Comparison of ENCODE assay signal across 21 cellular contexts in the genomic region with DNA sequence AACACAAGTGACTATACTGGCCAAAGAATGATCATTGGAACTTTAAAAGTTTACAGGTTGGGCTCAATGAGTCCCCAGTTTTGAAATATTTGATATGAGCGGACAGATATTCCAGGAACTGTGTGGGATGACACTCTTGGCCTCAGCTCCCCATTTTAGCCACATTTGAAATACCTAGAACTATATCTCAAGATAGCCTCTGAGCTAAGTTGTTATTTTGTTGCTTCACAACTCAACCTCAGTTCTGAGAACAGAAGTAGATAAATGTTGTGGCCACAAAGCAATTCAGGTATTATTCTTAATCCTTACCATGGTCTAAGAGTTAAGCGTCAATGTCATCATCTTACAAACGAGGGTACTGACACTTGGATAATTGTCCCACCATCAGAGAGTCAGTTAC.
A peak's percentile ranks its signal among the peaks of the same experiment; 100 is the strongest.
DNase-seq lines count a peak whose midpoint lies in the region; ATAC-seq and TF ChIP-seq lines count a peak whose summit lies in the region.
"Had no signal": no experiment of that assay in that cellular context is flagged by ENCODE, and none has a peak within 500 bp of the region (broad histone marks: within the 10 kb centered on the region; RNA-seq: fewer than 3 reads in every experiment).

No MANE protein-coding gene starts in this region.

- intact Hi-C loops in CD4-positive, alpha-beta T cell (cut with DNase I, micrococcal nuclease): no loop called here

- DNase-seq in DND-41: no peak
- peak; percentile 60 for DNase-seq in MV-4-11 (lab: John Stamatoyannopoulos, UW)
- DNase-seq in GM13976 (ENCODE audit: low spot score): no peak
- DNase-seq in hypothalamus (lab: John Stamatoyannopoulos, UW): no peak
- DNase-seq in CD4-positive, alpha-beta T cell: no peak
- DNase-seq: activated CD4-positive, CD25-positive, alpha-beta regulatory T cell; activated effector memory CD4-positive, alpha-beta T cell treated with Interleukin-2 at 50 U/mL for 16 hours; amniotic stem cell; EL; mesenchymal stem cell; NCI-H2081 treated with DMSO at 0.1 percent for 48 hours; NCI-H526 treated with DMSO at 0.1 percent for 48 hours; SJCRH30; stimulated activated naive CD4-positive, alpha-beta T cell treated with Interleukin-2 at 50 U/mL for 16 hours; T-helper 17 cell had no signal

- no peak for TF ChIP-seq EP300 in neural cell (conservative IDR thresholded peaks at IDR 0.05; ENCODE audit: poor library complexity, severe bottlenecking)

- H3K79me2 ChIP-seq in DND-41 (ENCODE audit: insufficient read depth, low read length): no peaks in the 10 kb centered on the region
- no peaks in the 10 kb centered on the region for H3K79me2 ChIP-seq in neural cell (replicated peaks; ENCODE audit: insufficient read depth, low read length)

- no peak for TF ChIP-seq RAD21 in neural cell (conservative IDR thresholded peaks at IDR 0.05)

- H3K4me1 ChIP-seq in DND-41 (ENCODE audit: insufficient read depth, low read length): peaks cover 29% of the 10 kb centered on the region
- H3K4me1 ChIP-seq: SJCRH30 had no signal

- H3K4me3 ChIP-seq in DND-41 (ENCODE audit: low read depth in 1 of 2, low read length in 2 of 2) (peak overlapping the region in 1 of 2 experiments; percentile 37; a peak in 2 of 4 replicates), neural cell (ENCODE audit: low read length) (peak overlapping the region; percentile 41)
- H3K4me3 ChIP-seq: heart left ventricle, SJCRH30 had no signal

- H3K27ac ChIP-seq in DND-41 (ENCODE audit: low read length): peak overlapping the region; percentile 85
- H3K27ac ChIP-seq in neural cell (ENCODE audit: low read length): peak overlapping the region; percentile 33
- H3K27ac ChIP-seq in CD4-positive, alpha-beta T cell (ENCODE audit: low read depth, low read length): no peak overlapping the region
- H3K27ac ChIP-seq: SJCRH30 had no signal

- no peak for ATAC-seq in DND-41 (ENCODE audit: insufficient read depth, low read depth)
- ATAC-seq in GM19467 (IDR thresholded peaks at IDR 0.05; ENCODE audit: unreplicated experiment): peak; percentile 7
- no peak for ATAC-seq in HG02623 (IDR thresholded peaks at IDR 0.05; ENCODE audit: unreplicated experiment)
- ATAC-seq in CD4-positive, alpha-beta T cell (ENCODE audit: poor library complexity): no peak
- ATAC-seq: HCT116 had no signal

- POLR2A ChIA-PET in CD4-positive, alpha-beta T cell (lab: Charles Lee): no interaction called here

- TF ChIP-seq CTCF in DND-41 (IDR thresholded peaks at IDR 0.05; ENCODE audit: borderline replicate concordance, extremely low read depth, low read length, poor library complexity, severe bottlenecking): no peak
- no peak for TF ChIP-seq CTCF in neural cell (IDR thresholded peaks at IDR 0.05; ENCODE audit: poor library complexity, severe bottlenecking)
- TF ChIP-seq CTCF in GM13976 (IDR thresholded peaks at IDR 0.05; ENCODE audit: borderline replicate concordance, control extremely low read depth, extremely low read depth, insufficient read depth, missing control alignments): no peak
- no peak for TF ChIP-seq CTCF in CD4-positive, alpha-beta T cell (IDR thresholded peaks at IDR 0.05)

- no peaks in the 10 kb centered on the region for H3K36me3 Mint-ChIP-seq in CD4-positive, alpha-beta T cell (ENCODE audit: low read depth)

- H3K4me1 Mint-ChIP-seq in CD4-positive, alpha-beta T cell (ENCODE audit: low read depth): no peaks in the 10 kb centered on the region
- H3K4me1 Mint-ChIP-seq: neural crest cell, T-helper 17 cell had no signal

- no peaks in the 10 kb centered on the region for H3K36me3 ChIP-seq in DND-41 (ENCODE audit: insufficient read depth, low read length)
- no peaks in the 10 kb centered on the region for H3K36me3 ChIP-seq in neural cell (ENCODE audit: insufficient read depth, low read length)
- H3K36me3 ChIP-seq: heart left ventricle, SJCRH30 had no signal

- H3K27me3 ChIP-seq in DND-41 (ENCODE audit: insufficient read depth, low read length, poor library complexity): no peaks in the 10 kb centered on the region
- no peaks in the 10 kb centered on the region for H3K27me3 ChIP-seq in neural cell (ENCODE audit: insufficient read depth, low read depth, low read length)
- H3K27me3 ChIP-seq in CD4-positive, alpha-beta T cell (ENCODE audit: control insufficient read depth, insufficient read depth, low read length): no peaks in the 10 kb centered on the region
- H3K27me3 ChIP-seq: heart left ventricle, SJCRH30 had no signal

- H2AFZ ChIP-seq in DND-41 (ENCODE audit: low read depth, low read length) (peak overlapping the region; percentile 53), neural cell (ENCODE audit: low read depth, low read length) (no peak overlapping the region)

- H3K4me2 ChIP-seq in DND-41 (ENCODE audit: insufficient read depth, low read length): peak overlapping the region; percentile 56
- no peak overlapping the region for H3K4me2 ChIP-seq in neural cell (ENCODE audit: low read length)

- H3K9me3 ChIP-seq in DND-41 (ENCODE audit: insufficient read depth, low read length, severe bottlenecking): no peaks in the 10 kb centered on the region
- H3K9me3 ChIP-seq in neural cell (ENCODE audit: low read length): no peaks in the 10 kb centered on the region
- H3K9me3 ChIP-seq in CD4-positive, alpha-beta T cell (ENCODE audit: control insufficient read depth, low read length): no peaks in the 10 kb centered on the region
- H3K9me3 ChIP-seq: heart left ventricle, SJCRH30 had no signal

- in situ Hi-C loops in GM13976 (cut with MboI; ENCODE audit: low sequenced_read_pairs, unreplicated experiment): no loop called here

- peaks cover 4% of the 10 kb centered on the region for H3F3A ChIP-seq in neural cell (ENCODE audit: insufficient read depth, low read length, poor library complexity, severe bottlenecking)

- H3K9me3 Mint-ChIP-seq in CD4-positive, alpha-beta T cell: no peaks in the 10 kb centered on the region
- H3K9me3 Mint-ChIP-seq: neural crest cell had no signal

- no peak overlapping the region for H3K27ac Mint-ChIP-seq in CD4-positive, alpha-beta T cell
- H3K27ac Mint-ChIP-seq: T-helper 17 cell had no signal

- H3K4me3 Mint-ChIP-seq in CD4-positive, alpha-beta T cell: no peak overlapping the region
- H3K4me3 Mint-ChIP-seq: neural crest cell, T-helper 17 cell had no signal

- H3K9me2 ChIP-seq in neural cell (ENCODE audit: insufficient read depth, low read length): no peaks in the 10 kb centered on the region

- H3K9ac ChIP-seq in DND-41 (ENCODE audit: low read depth, low read length) (peak overlapping the region; percentile 34), neural cell (ENCODE audit: low read length) (no peak overlapping the region)

- CTCF ChIA-PET in CD4-positive, alpha-beta T cell (lab: Charles Lee): no interaction called here

- no peaks in the 10 kb centered on the region for H3K27me3 Mint-ChIP-seq in CD4-positive, alpha-beta T cell
- H3K27me3 Mint-ChIP-seq: T-helper 17 cell had no signal

- H4K20me1 ChIP-seq in DND-41 (ENCODE audit: insufficient read depth, low read length) (no peaks in the 10 kb centered on the region), neural cell (ENCODE audit: insufficient read depth) (no peaks in the 10 kb centered on the region)

TF ChIP-seq in neural cell, 6 proteins besides CTCF, POLR2A, EP300 and RAD21:
- TF ChIP-seq TAF1 (IDR thresholded peaks at IDR 0.05; ENCODE audit: low read depth) (no peak), SMC3 (conservative IDR thresholded peaks at IDR 0.05; ENCODE audit: poor library complexity) (no peak), EZH2 (IDR thresholded peaks at IDR 0.05; ENCODE audit: borderline replicate concordance, insufficient read depth, low read length, poor library complexity, severe bottlenecking) (no peak), POLR2AphosphoS5 (IDR thresholded peaks at IDR 0.05) (no peak), MXI1 (conservative IDR thresholded peaks at IDR 0.05; ENCODE audit: poor library complexity, severe bottlenecking) (no peak)
- TF ChIP-seq, protein P1, sequence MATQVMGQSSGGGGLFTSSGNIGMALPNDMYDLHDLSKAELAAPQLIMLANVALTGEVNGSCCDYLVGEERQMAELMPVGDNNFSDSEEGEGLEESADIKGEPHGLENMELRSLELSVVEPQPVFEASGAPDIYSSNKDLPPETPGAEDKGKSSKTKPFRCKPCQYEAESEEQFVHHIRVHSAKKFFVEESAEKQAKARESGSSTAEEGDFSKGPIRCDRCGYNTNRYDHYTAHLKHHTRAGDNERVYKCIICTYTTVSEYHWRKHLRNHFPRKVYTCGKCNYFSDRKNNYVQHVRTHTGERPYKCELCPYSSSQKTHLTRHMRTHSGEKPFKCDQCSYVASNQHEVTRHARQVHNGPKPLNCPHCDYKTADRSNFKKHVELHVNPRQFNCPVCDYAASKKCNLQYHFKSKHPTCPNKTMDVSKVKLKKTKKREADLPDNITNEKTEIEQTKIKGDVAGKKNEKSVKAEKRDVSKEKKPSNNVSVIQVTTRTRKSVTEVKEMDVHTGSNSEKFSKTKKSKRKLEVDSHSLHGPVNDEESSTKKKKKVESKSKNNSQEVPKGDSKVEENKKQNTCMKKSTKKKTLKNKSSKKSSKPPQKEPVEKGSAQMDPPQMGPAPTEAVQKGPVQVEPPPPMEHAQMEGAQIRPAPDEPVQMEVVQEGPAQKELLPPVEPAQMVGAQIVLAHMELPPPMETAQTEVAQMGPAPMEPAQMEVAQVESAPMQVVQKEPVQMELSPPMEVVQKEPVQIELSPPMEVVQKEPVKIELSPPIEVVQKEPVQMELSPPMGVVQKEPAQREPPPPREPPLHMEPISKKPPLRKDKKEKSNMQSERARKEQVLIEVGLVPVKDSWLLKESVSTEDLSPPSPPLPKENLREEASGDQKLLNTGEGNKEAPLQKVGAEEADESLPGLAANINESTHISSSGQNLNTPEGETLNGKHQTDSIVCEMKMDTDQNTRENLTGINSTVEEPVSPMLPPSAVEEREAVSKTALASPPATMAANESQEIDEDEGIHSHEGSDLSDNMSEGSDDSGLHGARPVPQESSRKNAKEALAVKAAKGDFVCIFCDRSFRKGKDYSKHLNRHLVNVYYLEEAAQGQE (IDR thresholded peaks at IDR 0.05; ENCODE audit: borderline replicate concordance): no peak
